ENCODE assay signal across 23 cellular contexts in the genomic region with DNA sequence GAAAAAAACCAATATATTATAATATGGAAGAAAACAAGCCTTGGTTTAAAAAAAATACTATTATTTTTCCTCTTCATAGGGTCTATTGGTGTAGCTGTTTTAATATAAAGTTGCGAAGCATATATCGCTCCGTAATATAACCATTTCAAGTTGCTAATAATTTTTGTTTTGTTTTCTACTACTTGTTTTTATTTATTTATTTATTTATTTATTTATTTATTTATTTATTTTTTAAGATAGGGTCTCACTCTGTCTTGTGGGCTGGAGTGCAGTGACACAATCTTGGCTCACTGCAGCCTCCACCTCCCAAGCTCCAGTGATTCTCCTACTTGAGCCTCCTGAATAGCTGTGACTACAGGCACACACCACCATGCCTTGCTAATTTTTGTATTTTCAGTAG.
"Had no signal": no experiment of that assay in that cellular context is flagged by ENCODE, and none has a peak within 500 bp of the region (broad histone marks: within the 10 kb centered on the region; RNA-seq: fewer than 3 reads in every experiment).

No MANE protein-coding gene starts in this region.

- DNase-seq: islet precursor cell; left ventricle myocardium inferior; mesendoderm; naive B cell; natural killer cell; nephron progenitor cell; occipital lobe; right lobe of liver; stimulated activated CD4-positive, alpha-beta T cell treated with anti-CD3 and anti-CD28 coated beads, Interleukin-12 subunit alpha, Interleukin-12 subunit beta, amount 100 ng/mL, for 4 hours; stimulated activated CD4-positive, alpha-beta T cell treated with anti-CD3 and anti-CD28 coated beads, Interleukin-15, amount 100 ng/mL, for 24 hours; stimulated activated CD4-positive, alpha-beta T cell treated with anti-CD3 and anti-CD28 coated beads, Interleukin-2, amount 100 ng/mL, for 24 hours; stimulated activated CD4-positive, alpha-beta T cell treated with anti-CD3 and anti-CD28 coated beads, Interleukin-4, amount 100 ng/mL, for 1 hour; stimulated activated naive B cell treated with anti-CD40 and anti-IgM and Interleukin-4, amounts not matched to agents 10 μg/mL and 1 μg/mL and 100 μg/mL, for 72 hours; stimulated activated naive CD8-positive, alpha-beta T cell treated with anti-CD3 and anti-CD28 coated beads, Interleukin-15, Interleukin-2, amounts not matched to agents 100 U/mL and 50 U/mL, for 24 hours; stomach; testis; thyroid gland; transverse colon; upper lobe of left lung had no signal

- H2AFZ ChIP-seq: neural progenitor cell had no signal

- H3K36me3 ChIP-seq: neural progenitor cell, right lobe of liver had no signal

- H3K4me2 ChIP-seq: neural progenitor cell had no signal

- H3K9ac ChIP-seq: neural progenitor cell had no signal

- H3K9me3 ChIP-seq: left ventricle myocardium inferior, neutrophil, right atrium auricular region, right lobe of liver, stomach, testis, thyroid gland, transverse colon, upper lobe of left lung had no signal

- H3K27me3 ChIP-seq: neutrophil, right atrium auricular region, right lobe of liver, stomach, testis, thyroid gland, transverse colon, upper lobe of left lung had no signal

- H3K27ac ChIP-seq: left ventricle myocardium inferior, neural progenitor cell, neutrophil, right atrium auricular region, right lobe of liver, stomach, testis, thyroid gland, transverse colon, upper lobe of left lung had no signal

- H3K4me3 ChIP-seq: left ventricle myocardium inferior, lung, neural progenitor cell, right atrium auricular region, right lobe of liver, stomach, testis, thyroid gland, transverse colon, upper lobe of left lung had no signal

- ATAC-seq: natural killer cell; right lobe of liver; stimulated activated naive B cell treated with anti-CD40 and anti-IgM and Interleukin-4, amounts not matched to agents 10 μg/mL and 1 μg/mL and 100 μg/mL, for 72 hours; stimulated activated naive CD8-positive, alpha-beta T cell treated with anti-CD3 and anti-CD28 coated beads, Interleukin-15, Interleukin-2, amounts not matched to agents 100 U/mL and 50 U/mL, for 24 hours had no signal
